In genomic region chr18:5513947-5514346, GRCh38 we compare ENCODE assay signal across 18 cellular contexts.
"Had no signal": no experiment of that assay in that cellular context is flagged by ENCODE, and none has a peak within 500 bp of the region (broad histone marks: within the 10 kb centered on the region; RNA-seq: fewer than 3 reads in every experiment).

No MANE protein-coding gene starts in this region.

- H3K27ac Mint-ChIP-seq: activated CD4-positive, alpha-beta T cell treated with anti-CD3 and anti-CD28 coated beads, Interleukin-2, amount 10 ng/mL, durations not matched to agents 7 days and 5 days; effector memory CD8-positive, alpha-beta T cell had no signal

- H3K27ac ChIP-seq: hepatocyte had no signal

- H3K27me3 ChIP-seq: esophagus squamous epithelium, hepatocyte had no signal

- H3K4me3 ChIP-seq: esophagus squamous epithelium, hepatocyte had no signal

- H3K9me3 ChIP-seq: esophagus squamous epithelium had no signal

- H3K27me3 Mint-ChIP-seq: activated CD4-positive, alpha-beta T cell treated with anti-CD3 and anti-CD28 coated beads, Interleukin-2, amount 10 ng/mL, durations not matched to agents 7 days and 5 days had no signal

- H3K36me3 Mint-ChIP-seq: mesothelial cell of epicardium had no signal

- DNase-seq: activated CD4-positive, alpha-beta T cell treated with anti-CD3 and anti-CD28 coated beads, Interleukin-2, amount 10 ng/mL, durations not matched to agents 7 days and 5 days; activated CD8-positive, alpha-beta memory T cell treated with anti-CD3 and anti-CD28 coated beads, Interleukin-2, amount 50 U/mL, for 48 hours; activated effector memory CD4-positive, alpha-beta T cell treated with Interleukin-2 at 50 U/mL for 16 hours; activated naive CD4-positive, alpha-beta T cell treated with anti-CD3 and anti-CD28 coated beads, Interleukin-2, amount 50 U/mL, for 16 hours; activated T-cell treated with anti-CD3 and anti-CD28 coated beads, Interleukin-2, amount 50 U/mL, for 48 hours; effector memory CD8-positive, alpha-beta T cell; esophagus squamous epithelium; occipital lobe; posterior cingulate gyrus; stimulated activated CD4-positive, alpha-beta T cell treated with anti-CD3 and anti-CD28 coated beads, Interleukin-12 subunit alpha, Interleukin-12 subunit beta, amount 100 ng/mL, for 4 hours; stimulated activated CD4-positive, alpha-beta T cell treated with anti-CD3 and anti-CD28 coated beads, Interleukin-1b, Interleukin-23, amount 100 ng/mL, for 48 hours; stimulated activated CD8-positive, alpha-beta memory T cell treated with anti-CD3 and anti-CD28 coated beads, Interleukin-4, amount 100 ng/mL, for 48 hours; stimulated activated naive CD4-positive, alpha-beta T cell; T1000 had no signal

- H3K9me3 Mint-ChIP-seq: activated CD4-positive, alpha-beta T cell treated with anti-CD3 and anti-CD28 coated beads, Interleukin-2, amount 10 ng/mL, durations not matched to agents 7 days and 5 days; mesothelial cell of epicardium had no signal

- H3K36me3 ChIP-seq: esophagus squamous epithelium had no signal

- ATAC-seq: activated CD4-positive, CD25-positive, alpha-beta regulatory T cell treated with anti-CD3 and anti-CD28 coated beads, Interleukin-2, amount 50 U/mL, for 24 hours; effector memory CD8-positive, alpha-beta T cell; left lobe of liver had no signal

- H3K4me3 Mint-ChIP-seq: activated CD4-positive, alpha-beta T cell treated with anti-CD3 and anti-CD28 coated beads, Interleukin-2, amount 10 ng/mL, durations not matched to agents 7 days and 5 days; effector memory CD8-positive, alpha-beta T cell; mesothelial cell of epicardium had no signal
